In the genomic region with DNA sequence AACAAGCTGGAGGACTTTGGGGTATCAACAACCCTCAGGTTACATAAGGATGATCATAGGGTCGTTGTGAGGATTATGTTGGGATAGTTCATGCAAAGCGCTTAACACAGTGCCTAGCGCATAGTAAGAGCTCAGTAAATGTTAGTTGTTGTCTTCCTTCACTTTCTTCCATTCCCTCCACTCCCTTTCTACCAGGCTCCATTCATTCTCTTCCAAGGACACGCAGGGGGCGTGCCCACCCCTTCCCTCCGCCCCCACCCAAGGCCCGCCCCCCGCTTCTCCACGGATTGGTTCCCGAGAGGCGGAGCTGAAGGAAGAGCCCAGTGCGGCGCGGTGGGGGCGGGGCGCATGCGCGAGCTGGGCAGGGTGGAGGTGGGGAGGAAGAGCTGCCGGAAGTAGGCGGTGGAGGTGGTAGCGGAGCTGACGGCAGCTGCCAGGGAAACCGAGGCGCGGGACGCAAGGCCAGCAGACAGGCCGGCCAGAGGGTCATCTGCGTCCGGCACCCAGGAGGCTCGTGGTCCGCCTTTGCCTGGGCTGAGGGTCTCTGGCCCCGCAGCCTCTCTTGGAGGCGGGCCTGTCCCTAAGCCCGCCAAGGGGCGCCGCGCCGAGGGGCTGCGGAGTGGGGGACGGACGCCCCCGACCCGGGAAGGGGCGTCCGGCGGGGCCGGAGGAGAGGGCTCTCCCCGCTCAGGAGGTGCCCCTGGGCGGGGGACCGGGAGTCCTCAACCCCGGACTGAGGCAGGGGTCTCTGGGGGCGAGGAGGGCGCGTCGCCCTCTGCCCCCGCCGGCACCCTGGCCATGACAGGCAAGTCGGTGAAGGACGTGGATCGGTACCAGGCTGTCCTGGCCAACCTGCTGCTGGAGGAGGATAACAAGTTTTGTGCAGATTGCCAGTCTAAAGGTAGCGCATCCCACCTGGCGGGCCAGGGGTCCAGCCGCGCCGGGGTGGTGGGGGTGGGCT, we compare ENCODE assay signal across 1 cellular context.
TF ChIP-seq lines count a peak whose summit lies in the region.

A gene (plus strand): TSS at position 405 of the 961 bp plus-strand sequence. CDS start 394 bp downstream, at position 799.

TF ChIP-seq in HEK293, 187 proteins besides CTCF, POLR2A, EP300 and RAD21 (continued from another document):
- TF ChIP-seq YY2 (tag by site-specific recombination; IDR thresholded peaks at IDR 0.05) (no peak), ZNF202 (tag by site-specific recombination; IDR thresholded peaks at IDR 0.05; ENCODE audit: borderline replicate concordance) (no peak), GLI4 (tag by site-specific recombination; IDR thresholded peaks at IDR 0.05) (no peak), ZNF629 (tag by site-specific recombination; IDR thresholded peaks at IDR 0.05) (no peak; the same call in 1 of the 2 replicates)
TF ChIP-seq in HEK293: peak in this region for 27.
